In the genomic region with DNA sequence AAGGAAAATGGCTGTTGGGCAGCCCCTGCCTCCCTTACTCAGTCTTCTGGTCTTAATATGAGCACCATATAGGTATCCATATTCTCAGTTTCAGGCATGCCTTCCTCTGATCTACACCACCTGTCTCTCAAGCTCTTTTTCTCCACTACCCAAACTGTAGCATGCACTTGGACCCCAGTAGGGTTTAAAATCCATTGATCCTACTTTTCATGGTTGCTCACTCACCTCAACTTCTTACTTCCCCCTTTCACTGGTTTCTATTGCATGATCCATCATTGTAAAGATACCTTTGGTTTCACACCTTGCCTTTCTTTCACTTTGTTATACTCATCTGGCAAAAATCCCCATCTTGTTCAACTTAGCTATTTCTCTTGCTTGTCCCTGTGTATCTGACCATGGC, we compare ENCODE assay signal across 17 cellular contexts.
A peak's percentile ranks its signal among the peaks of the same experiment; 100 is the strongest.
DNase-seq lines count a peak whose midpoint lies in the region; ATAC-seq and TF ChIP-seq lines count a peak whose summit lies in the region.
"Had no signal": no experiment of that assay in that cellular context is flagged by ENCODE, and none has a peak within 500 bp of the region (broad histone marks: within the 10 kb centered on the region; RNA-seq: fewer than 3 reads in every experiment).

No MANE protein-coding gene starts in this region.

- no peaks in the 10 kb centered on the region for H3K36me3 Mint-ChIP-seq in glutamatergic neuron (ENCODE audit: unreplicated experiment)
- peaks cover 48% of the 10 kb centered on the region for H3K36me3 Mint-ChIP-seq in T-cell

- H3K4me1 Mint-ChIP-seq in glutamatergic neuron (ENCODE audit: low read depth, unreplicated experiment) (peaks cover 3% of the 10 kb centered on the region), T-cell (peaks cover 52 to 58% (median 53%) of the 10 kb centered on the region in 3 donors)

- peak; percentile 93 for ATAC-seq in GM18519 (IDR thresholded peaks at IDR 0.05; ENCODE audit: low FRiP score, unreplicated experiment)
- peak; percentile 84 for ATAC-seq in GM21360 (IDR thresholded peaks at IDR 0.05; ENCODE audit: unreplicated experiment)
- peak; percentile 64 for ATAC-seq in HG02943 (IDR thresholded peaks at IDR 0.05; ENCODE audit: low read depth, unreplicated experiment)
- peak; percentile 74 for ATAC-seq in HG03575 (IDR thresholded peaks at IDR 0.05; ENCODE audit: extremely low read depth, insufficient number of reproducible peaks, low FRiP score, unreplicated experiment)
- ATAC-seq in T-cell (replicated peaks in 1 of 4): no peak

- no peaks in the 10 kb centered on the region for H3K27me3 Mint-ChIP-seq in glutamatergic neuron (ENCODE audit: unreplicated experiment)
- no peaks in the 10 kb centered on the region for H3K27me3 Mint-ChIP-seq in T-cell

- CTCF ChIA-PET in T-cell (lab: Charles Lee): no interaction called here

- TF ChIP-seq CTCF in glutamatergic neuron (IDR thresholded peaks at IDR 0.05; ENCODE audit: partially characterized antibody, unreplicated experiment): no peak

- H3K27ac Mint-ChIP-seq in glutamatergic neuron (ENCODE audit: unreplicated experiment) (no peak overlapping the region), T-cell (no peak overlapping the region)

- no peak for DNase-seq in glutamatergic neuron
- no peak for DNase-seq in T-cell
- DNase-seq in activated CD8-positive, alpha-beta memory T cell treated with anti-CD3 and anti-CD28 coated beads, Interleukin-2, amount 50 U/mL, for 48 hours: no peak
- no peak for DNase-seq in H7
- DNase-seq: activated T-cell treated with anti-CD3 and anti-CD28 coated beads for 4 hours; Calu3; erythroblast; immature natural killer cell; IMR-90; NCI-H2029 treated with DMSO at 0.1 percent for 48 hours; stimulated activated naive CD4-positive, alpha-beta T cell treated with Interleukin-2 at 50 U/mL for 16 hours; T-helper 9 cell had no signal

- peaks cover 2% of the 10 kb centered on the region for H3K9me3 Mint-ChIP-seq in glutamatergic neuron (ENCODE audit: unreplicated experiment)
- peaks cover 0 to 7% (median 0%) of the 10 kb centered on the region in 3 donors for H3K9me3 Mint-ChIP-seq in T-cell
- H3K9me3 Mint-ChIP-seq: immature natural killer cell had no signal

- no peak overlapping the region for H3K4me3 Mint-ChIP-seq in glutamatergic neuron (ENCODE audit: unreplicated experiment)
- no peak overlapping the region for H3K4me3 Mint-ChIP-seq in T-cell
- H3K4me3 Mint-ChIP-seq: immature natural killer cell, neural crest cell had no signal

- H3K4me3 ChIP-seq in H7 (ENCODE audit: insufficient read depth, low read depth, low read length): no peak overlapping the region

- no peaks in the 10 kb centered on the region for H3K27me3 ChIP-seq in H7 (ENCODE audit: control insufficient read depth, insufficient read depth, low read length)

- POLR2A ChIA-PET in T-cell (lab: Charles Lee): interaction anchor here in 1 of 2 donors (0.6 kb wide), 1 partner anchor 821 kb away, joined by 3 read pairs; no protein-coding TSS in a partner anchor

- no peaks in the 10 kb centered on the region for H3K36me3 ChIP-seq in H7 (replicated peaks; ENCODE audit: control insufficient read depth, insufficient read depth, low read length)

Comparison
In these comparisons a context has a peak if more than half of its experiments do, and no peak if none do; other contexts are left out.
1. ATAC-seq: peak in GM18519 (single experiment), GM21360 (single experiment), HG02943 (single experiment) and HG03575 (single experiment); none in T-cell (0 of 4).